Comparison of ENCODE assay signal across 7 cellular contexts in the genomic region with DNA sequence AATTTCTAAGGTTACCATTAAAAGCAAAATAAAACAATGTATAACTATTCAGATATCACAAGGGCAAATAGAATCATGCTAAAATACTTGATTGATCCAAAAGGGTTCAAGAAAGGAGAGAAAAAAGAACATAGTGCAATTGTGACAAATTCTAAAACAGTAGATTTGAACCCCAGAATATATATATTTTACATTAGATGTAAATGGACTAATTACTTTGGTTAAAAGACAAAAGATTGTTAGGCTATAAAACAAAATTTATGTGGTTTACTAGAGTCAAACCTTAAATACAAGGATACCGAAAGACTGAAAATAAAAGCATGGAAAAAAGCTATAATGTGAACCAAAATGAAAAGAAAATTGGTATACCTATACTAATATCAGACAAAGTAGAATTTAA.
"Had no signal": no experiment of that assay in that cellular context is flagged by ENCODE, and none has a peak within 500 bp of the region (broad histone marks: within the 10 kb centered on the region; RNA-seq: fewer than 3 reads in every experiment).

No MANE protein-coding gene starts in this region.

- H3K9ac ChIP-seq: KMS-11 had no signal

- DNase-seq: IMR-90, KBM-7, KG1 had no signal

- H3K27ac ChIP-seq: HL-60, KMS-11 had no signal

- ATAC-seq: HepG2 had no signal

- H3K4me2 ChIP-seq: KMS-11 had no signal

- FAIRE-seq: HepG2, HTR-8/SVneo had no signal
